In genomic region chr17:7219812-7220592, GRCh38 we compare ENCODE assay signal across 8 cellular contexts. TPM values are rescaled to one million over a fixed set of nuclear protein-coding genes. Genes with fewer than 3 reads are reported as not detected.
A peak's percentile ranks its signal among the peaks of the same experiment; 100 is the strongest.
DNase-seq lines count a peak whose midpoint lies in the region; ATAC-seq, FAIRE-seq and TF ChIP-seq lines count a peak whose summit lies in the region.

Gene ACADVL (plus strand): TSS chr17:7219938. CDS start chr17:7219985, 47 bp downstream.
Gene DLG4 (minus strand): TSS chr17:7219836.

- H3K36me3 Mint-ChIP-seq in astrocyte (ENCODE audit: low read depth, unreplicated experiment), result peaks cover 20% of the 10 kb centered on the region

- peak; percentile 44 for ATAC-seq in GM21576 (IDR thresholded peaks at IDR 0.05; ENCODE audit: unreplicated experiment)
- peak; percentile 87 to 88 for ATAC-seq in right cardiac atrium

- H3K27me3 ChIP-seq in MG63, result no peaks in the 10 kb centered on the region
- H3K27me3 ChIP-seq in astrocyte (ENCODE audit: insufficient read depth, low read length), result no peaks in the 10 kb centered on the region
- H3K27me3 ChIP-seq in right cardiac atrium (ENCODE audit: control insufficient read depth, insufficient read depth), result no peaks in the 10 kb centered on the region
- no peaks in the 10 kb centered on the region for H3K27me3 ChIP-seq in rectal smooth muscle tissue (ENCODE audit: control insufficient read depth, insufficient read depth, low read length)
- no peaks in the 10 kb centered on the region for H3K27me3 ChIP-seq in vagina

- H3K27ac ChIP-seq in astrocyte (ENCODE audit: low read depth, low read length), result peak within 1 kb of the TSS; percentile 80
- peak within 1 kb of the TSS; percentile 95 for H3K27ac ChIP-seq in right cardiac atrium (ENCODE audit: low read length)
- peak within 1 kb of the TSS; percentile 93 for H3K27ac ChIP-seq in rectal smooth muscle tissue (ENCODE audit: low read depth, low read length)
- peak within 1 kb of the TSS; percentile 99 for H3K27ac ChIP-seq in vagina

- intact Hi-C loops in right cardiac atrium (cut with DNase I) (no loop called here), vagina (cut with DNase I) (no loop called here)

- peak within 1 kb of the TSS; percentile 92 for H3K4me2 ChIP-seq in astrocyte (ENCODE audit: low read length)

- H3K4me1 ChIP-seq in astrocyte (ENCODE audit: insufficient read depth, low read length) (peaks cover 37% of the 10 kb centered on the region), right cardiac atrium (ENCODE audit: control insufficient read depth, insufficient read depth, low read length) (peaks cover 2% of the 10 kb centered on the region), rectal smooth muscle tissue (ENCODE audit: control insufficient read depth, insufficient read depth, low read length) (peaks cover 23% of the 10 kb centered on the region), vagina (peaks cover 69% of the 10 kb centered on the region)

- peaks cover 42% of the 10 kb centered on the region for H3K36me3 ChIP-seq in MG63
- H3K36me3 ChIP-seq in astrocyte (ENCODE audit: insufficient read depth, low read length), result peaks cover 13% of the 10 kb centered on the region
- peaks cover 27% of the 10 kb centered on the region for H3K36me3 ChIP-seq in rectal smooth muscle tissue (ENCODE audit: control insufficient read depth, insufficient read depth, low read length)
- peaks cover 0 to 25% of the 10 kb centered on the region in 2 donors for H3K36me3 ChIP-seq in vagina

- TF ChIP-seq POLR2A in vagina (IDR thresholded peaks at IDR 0.05), result peak in 1 of 2 donors; percentile 75

- peak within 1 kb of the TSS; percentile 96 for H3K4me3 Mint-ChIP-seq in astrocyte (ENCODE audit: unreplicated experiment)

- no peaks in the 10 kb centered on the region for H3K9me3 Mint-ChIP-seq in astrocyte (ENCODE audit: unreplicated experiment)

- H3K27ac Mint-ChIP-seq in astrocyte (ENCODE audit: unreplicated experiment), result peak within 1 kb of the TSS; percentile 98

- peaks cover 59% of the 10 kb centered on the region for H4K20me1 ChIP-seq in astrocyte (ENCODE audit: insufficient read depth, low read length)

- H3K9ac ChIP-seq in astrocyte (ENCODE audit: low read length), result peak within 1 kb of the TSS; percentile 93
- H3K9ac ChIP-seq in rectal smooth muscle tissue (ENCODE audit: low read length), result peak within 1 kb of the TSS; percentile 86

- peaks cover 29% of the 10 kb centered on the region for H3K4me1 Mint-ChIP-seq in astrocyte (ENCODE audit: low read depth, unreplicated experiment)

- under 1% methylated on average over 63 of the region's 63 CpGs for WGBS in right cardiac atrium

- no peaks in the 10 kb centered on the region for H3K9me3 ChIP-seq in MG63
- H3K9me3 ChIP-seq in astrocyte (ENCODE audit: insufficient read depth, low read depth, low read length), result no peaks in the 10 kb centered on the region
- no peaks in the 10 kb centered on the region for H3K9me3 ChIP-seq in right cardiac atrium (ENCODE audit: control insufficient read depth, low read length)
- H3K9me3 ChIP-seq in vagina, result no peaks in the 10 kb centered on the region

- no peaks in the 10 kb centered on the region for H3K27me3 Mint-ChIP-seq in astrocyte (ENCODE audit: low read depth, unreplicated experiment)

- H3K4me3 ChIP-seq in MG63 (peak within 1 kb of the TSS; percentile 75), astrocyte (ENCODE audit: insufficient read depth, low read depth, low read length) (peak within 1 kb of the TSS; percentile 73), right cardiac atrium (ENCODE audit: low read length) (peak within 1 kb of the TSS; percentile 78), rectal smooth muscle tissue (ENCODE audit: low read length) (peak within 1 kb of the TSS; percentile 93), vagina (peak within 1 kb of the TSS; percentile 95 to 98)

- peak; percentile 55 for DNase-seq in DMS114 treated with DMSO at 0.1 percent for 48 hours (lab: John Stamatoyannopoulos, UW; ENCODE audit: unreplicated experiment)
- peak; percentile 92 for DNase-seq in MG63
- DNase-seq in T-helper 22 cell (ENCODE audit: low read depth), result peak; percentile 62
- peak; percentile 78 for DNase-seq in astrocyte (ENCODE audit: low read depth)
- peak; percentile 97 to 98 (median 97) for DNase-seq in right cardiac atrium
- DNase-seq in vagina (ENCODE audit: extremely low spot score in 2 of 2), result peak in 1 of 2 donors; percentile 91

- H3K79me2 ChIP-seq in astrocyte (ENCODE audit: insufficient read depth, low read length), result peaks cover 50% of the 10 kb centered on the region

- TF ChIP-seq CTCF in astrocyte (IDR thresholded peaks at IDR 0.05; ENCODE audit: insufficient read depth, low read depth, low read length) (no peak), vagina (IDR thresholded peaks at IDR 0.05) (no peak)

- no peak for FAIRE-seq in astrocyte (lab: Jason Lieb, UNC)

- H2AFZ ChIP-seq in astrocyte (ENCODE audit: low read depth, low read length), result peak within 1 kb of the TSS; percentile 36

RNA-seq across cellular contexts. Expression of gene ACADVL, which starts in this region (rescaled TPM):
- 240 and 427 TPM in 2 replicates for total RNA-seq in MG63 (2014; rRNA removed; shearing (Covaris generic); ENCODE audit: low replicate concordance)
- 354 and 399 TPM in 2 replicates for total RNA-seq in astrocyte
- 1,000 to 10,000 TPM in 3 of 4 donors, 100 to 1,000 TPM in 1; 896 to 1,154 (median 1,049) TPM for total RNA-seq in right cardiac atrium
- 1,142 TPM for polyA plus RNA-seq in right cardiac atrium
- total RNA-seq in vagina, result 957 TPM

RNA-seq across cellular contexts. Expression of gene DLG4, which starts in this region (rescaled TPM):
- total RNA-seq in MG63 (2014; rRNA removed; shearing (Covaris generic); ENCODE audit: low replicate concordance), result 7.5 and 15.3 TPM in 2 replicates
- total RNA-seq in astrocyte (45.6 and 48.0 TPM in 2 replicates), right cardiac atrium (10 to 100 TPM; 28.7 to 36.2 (median 31.5) TPM), vagina (23.3 TPM)
- polyA plus RNA-seq in right cardiac atrium, result 23.3 TPM
